Comparison of ENCODE assay signal across 35 cellular contexts in the genomic region with DNA sequence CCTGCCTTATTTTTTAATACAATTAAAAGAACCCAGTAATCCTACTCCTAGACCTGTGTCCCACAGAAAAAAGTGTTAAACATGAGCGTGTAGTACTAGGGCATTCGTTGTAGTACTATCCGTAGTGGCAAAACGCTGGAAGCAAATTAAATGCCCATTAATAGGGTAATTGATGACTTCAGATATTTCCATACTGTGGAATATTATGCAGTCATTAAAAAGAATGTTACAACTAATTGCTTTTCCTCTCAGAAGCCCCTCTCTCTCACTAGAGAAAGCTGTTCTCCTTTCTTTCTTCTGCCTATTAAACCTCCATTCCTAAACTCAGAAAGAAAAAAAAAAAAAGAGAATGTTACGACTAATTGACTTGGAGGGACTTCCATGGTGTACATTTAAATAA. TPM values are rescaled to one million over a fixed set of nuclear protein-coding genes. Genes with fewer than 3 reads are reported as not detected.
"Had no signal": no experiment of that assay in that cellular context is flagged by ENCODE, and none has a peak within 500 bp of the region (broad histone marks: within the 10 kb centered on the region; RNA-seq: fewer than 3 reads in every experiment).

No MANE protein-coding gene starts in this region.

- H3K27ac Mint-ChIP-seq: naive thymus-derived CD4-positive, alpha-beta T cell had no signal

- H3K9me3 ChIP-seq: esophagus squamous epithelium, heart right ventricle, left lung, prostate gland, right atrium auricular region, thyroid gland, vagina had no signal

- DNase-seq: cortex of kidney; effector memory CD8-positive, alpha-beta T cell; erythroblast; esophagus squamous epithelium; foreskin melanocyte; glutamatergic neuron; heart right ventricle; hippocampal formation; left cardiac atrium; left lung; mesenchymal stem cell; midbrain; naive thymus-derived CD4-positive, alpha-beta T cell; nucleus accumbens; stimulated activated CD4-positive, alpha-beta T cell treated with anti-CD3 and anti-CD28 coated beads, Interleukin-12 subunit alpha, Interleukin-12 subunit beta, amount 100 ng/mL, for 4 hours; stimulated activated CD4-positive, alpha-beta T cell treated with anti-CD3 and anti-CD28 coated beads, Interleukin-1b, Interleukin-23, amount 100 ng/mL, for 48 hours; stimulated activated CD4-positive, alpha-beta T cell treated with anti-CD3 and anti-CD28 coated beads, Interleukin-4, amount 100 ng/mL, for 1 hour; stimulated activated CD8-positive, alpha-beta memory T cell treated with anti-CD3 and anti-CD28 coated beads, Interleukin-4, amount 100 ng/mL, for 48 hours; stimulated activated naive CD4-positive, alpha-beta T cell; stimulated activated naive CD8-positive, alpha-beta T cell treated with anti-CD3 and anti-CD28 coated beads, Interleukin-15, amount 100 ng/mL, for 72 hours; thyroid gland; trophoblast cell had no signal

- H3K27me3 Mint-ChIP-seq: effector memory CD8-positive, alpha-beta T cell; naive thymus-derived CD4-positive, alpha-beta T cell; stimulated activated naive CD8-positive, alpha-beta T cell treated with anti-CD3 and anti-CD28 coated beads, Interleukin-15, amount 100 ng/mL, for 72 hours had no signal

- ATAC-seq: effector memory CD8-positive, alpha-beta T cell; heart right ventricle; left cardiac atrium; left lung; naive thymus-derived CD4-positive, alpha-beta T cell; sciatic nerve; stimulated activated naive CD8-positive, alpha-beta T cell treated with anti-CD3 and anti-CD28 coated beads, Interleukin-15, amount 100 ng/mL, for 72 hours had no signal

- H3K27me3 ChIP-seq: esophagus squamous epithelium, heart right ventricle, left lung, right atrium auricular region, thyroid gland, vagina had no signal

- H3K9me3 Mint-ChIP-seq: effector memory CD8-positive, alpha-beta T cell; naive thymus-derived CD4-positive, alpha-beta T cell; stimulated activated naive CD8-positive, alpha-beta T cell treated with anti-CD3 and anti-CD28 coated beads, Interleukin-15, amount 100 ng/mL, for 72 hours had no signal

- H3K4me3 Mint-ChIP-seq: effector memory CD8-positive, alpha-beta T cell; naive thymus-derived CD4-positive, alpha-beta T cell; stimulated activated naive CD8-positive, alpha-beta T cell treated with anti-CD3 and anti-CD28 coated beads, Interleukin-15, amount 100 ng/mL, for 72 hours had no signal

- H3K27ac ChIP-seq: esophagus squamous epithelium, heart right ventricle, left lung, parathyroid adenoma, prostate gland, right atrium auricular region, thyroid gland, vagina had no signal

RNA-seq across cellular contexts. Expression of a gene that starts 2.7 kb away (rescaled TPM):
- total RNA-seq: dermis microvascular lymphatic vessel endothelial cell, esophagus squamous epithelium, heart right ventricle, kidney epithelial cell, left cardiac atrium, lower leg skin, mucosa of gallbladder, right atrium auricular region, sciatic nerve, smooth muscle cell, temporal lobe, ureter, vagina had no signal

RNA-seq across cellular contexts. Expression of a gene that starts 34.2 kb away (rescaled TPM):
- total RNA-seq: dermis microvascular lymphatic vessel endothelial cell, esophagus squamous epithelium, heart right ventricle, kidney epithelial cell, left cardiac atrium, left lung, lung microvascular endothelial cell, mucosa of gallbladder, prostate gland, right atrium auricular region, sciatic nerve, smooth muscle cell, temporal lobe, vagina had no signal
